In the genomic region with DNA sequence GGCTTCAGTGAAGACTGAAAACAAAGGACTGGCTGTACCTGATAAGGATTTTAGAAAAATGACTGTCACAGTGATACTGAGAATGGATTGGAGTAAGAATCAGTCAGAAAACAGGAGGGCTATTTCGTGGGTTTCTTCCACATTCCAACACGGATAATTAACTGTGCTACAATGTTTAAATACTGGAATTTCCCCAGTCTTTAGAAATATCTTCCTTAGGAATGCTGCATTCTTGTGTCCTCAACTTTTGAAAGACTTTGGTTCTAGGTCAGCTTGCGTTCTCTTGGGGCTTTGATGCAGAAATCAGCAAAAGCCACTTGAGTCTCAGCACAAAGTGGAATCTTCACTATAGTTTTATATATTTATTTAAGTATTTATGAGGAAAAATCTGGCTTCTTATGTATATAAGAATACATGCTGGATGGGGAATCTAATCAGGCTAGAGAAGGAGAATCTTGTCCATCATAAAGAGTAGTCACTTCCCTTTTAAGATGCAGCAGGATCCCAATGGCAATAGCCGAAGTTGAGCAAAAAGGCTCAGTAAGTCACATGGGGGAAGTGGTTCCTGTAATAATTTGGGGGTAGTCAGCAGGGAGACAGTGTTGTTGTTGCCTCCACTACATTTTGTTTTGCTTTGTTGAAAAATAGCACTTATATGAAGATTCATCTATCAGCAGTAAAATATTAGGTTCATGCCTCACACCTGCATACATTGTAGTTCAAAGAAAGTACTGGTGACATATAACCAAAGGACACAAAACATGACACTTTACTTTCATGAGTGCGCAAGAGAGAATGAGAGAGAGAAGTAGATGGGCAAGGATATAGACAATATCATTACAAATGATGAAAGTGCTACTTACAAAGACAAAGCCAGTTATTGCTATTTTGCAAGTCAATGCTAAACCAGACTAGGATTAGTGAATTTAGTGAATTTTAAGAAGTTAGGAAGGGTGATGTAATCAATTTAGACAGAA, we compare ENCODE assay signal across 22 cellular contexts.
DNase-seq lines count a peak whose midpoint lies in the region; ATAC-seq and TF ChIP-seq lines count a peak whose summit lies in the region.
"Had no signal": no experiment of that assay in that cellular context is flagged by ENCODE, and none has a peak within 500 bp of the region (broad histone marks: within the 10 kb centered on the region; RNA-seq: fewer than 3 reads in every experiment).

No MANE protein-coding gene starts in this region.

- POLR2A ChIA-PET in IMR-90 (lab: Charles Lee; ENCODE audit: unreplicated experiment) (interaction anchor here (0.5 kb wide), 1 partner anchor 722 kb away, joined by 4 read pairs; no protein-coding TSS in a partner anchor), SK-N-SH (lab: Yijun Ruan, JAX) (no interaction called here)

- WGBS in IMR-90 (ENCODE audit: extremely low coverage in 2 of 2, insufficient read length in 1 of 2), 2 experiments = no CpG with 5 or more reads among the region's 5 CpGs
- 55% methylated on average over 5 of the region's 5 CpGs for WGBS in SK-N-SH (ENCODE audit: low lambda C conversion rate)

- in situ Hi-C loops in IMR-90 (cut with MboI; ENCODE audit: low sequenced_read_pairs) = no loop called here

- no peak for TF ChIP-seq EP300 in SK-N-SH (IDR thresholded peaks at IDR 0.05; ENCODE audit: borderline replicate concordance in 1 of 2, low read depth in 1 of 2, low read length in 1 of 2)

- ATAC-seq in IMR-90 (ENCODE audit: low read depth) (peak; percentile 19), GM19452 (IDR thresholded peaks at IDR 0.05; ENCODE audit: unreplicated experiment) (no peak), mucosa of descending colon (no peak)
- ATAC-seq: HepG2 had no signal

- no peaks in the 10 kb centered on the region for H3K79me1 ChIP-seq in IMR-90 (ENCODE audit: low read depth in 1 of 2, low read length in 2 of 2)

- no peak overlapping the region for H3K4me3 ChIP-seq in IMR-90 (ENCODE audit: insufficient read depth, low read depth, low read length)
- H3K4me3 ChIP-seq in SJSA1 = no peak overlapping the region
- H3K4me3 ChIP-seq in mucosa of descending colon = no peak overlapping the region
- no peak overlapping the region for H3K4me3 ChIP-seq in SK-N-SH (ENCODE audit: low read depth in 2 of 2, low read length in 1 of 2)
- H3K4me3 ChIP-seq: adrenal gland; BLaER1 treated with 17β-estradiol and CSF1 and Interleukin-3, amounts not matched to agents 10 nM and 100 nM; esophagus squamous epithelium; GM23248; testis had no signal

- intact Hi-C loops in IMR-90 (cut with micrococcal nuclease) (no loop called here), mucosa of descending colon (cut with DNase I, micrococcal nuclease) (no loop called here)

- H3K23ac ChIP-seq in IMR-90 (ENCODE audit: low read depth, low read length) = peak overlapping the region; percentile 71

- no peak for TF ChIP-seq POLR2A in IMR-90 (IDR thresholded peaks at IDR 0.05; ENCODE audit: low read depth, low read length)

- H3K4me2 ChIP-seq in IMR-90 (ENCODE audit: low read depth, low read length) (peak overlapping the region; percentile 2; the same call in 1 of the 2 replicates), SK-N-SH (no peak overlapping the region)

- no peak overlapping the region for H2AFZ ChIP-seq in IMR-90 (replicated peaks; ENCODE audit: low read length, poor library complexity)
- H2AFZ ChIP-seq in SK-N-SH (ENCODE audit: low read depth) = no peak overlapping the region
- H2AFZ ChIP-seq: GM23248 had no signal

- DNase-seq in IMR-90 = peak; percentile 25
- peak in 1 of 2 experiments; percentile 47 for DNase-seq in SJSA1 (ENCODE audit: low read depth in 1 of 2, low spot score in 2 of 2)
- DNase-seq in glomerular visceral epithelial cell (ENCODE audit: extremely low spot score) = peak; percentile 11
- no peak for DNase-seq in mucosa of descending colon
- no peak for DNase-seq in SK-N-SH
- DNase-seq in SK-N-DZ (ENCODE audit: low spot score) = no peak
- DNase-seq: activated CD4-positive, CD25-positive, alpha-beta regulatory T cell treated with anti-CD3 and anti-CD28 coated beads, Interleukin-2, amount 50 U/mL, for 72 hours; DMS 273 treated with DMSO at 0.1 percent for 48 hours; effector CD4-positive, alpha-beta T cell; esophagus squamous epithelium; GM23248; kidney; midbrain; MM.1S; NCI-H2029; retina; T-helper 9 cell; testis had no signal

- H3K9me1 ChIP-seq in IMR-90 (ENCODE audit: insufficient read depth, low read length) = peaks cover 4% of the 10 kb centered on the region; the same call in 1 of the 2 replicates

- peaks cover 2% of the 10 kb centered on the region for H3F3A ChIP-seq in SK-N-SH (replicated peaks; ENCODE audit: insufficient read depth)

- H2BK5ac ChIP-seq in IMR-90 (ENCODE audit: low read depth, low read length, poor library complexity, severe bottlenecking) = peak overlapping the region; percentile 32

- H3K27me3 ChIP-seq in IMR-90 (ENCODE audit: control insufficient read depth, insufficient read depth, low read length) (no peaks in the 10 kb centered on the region), SJSA1 (replicated peaks) (no peaks in the 10 kb centered on the region), SK-N-SH (ENCODE audit: insufficient read depth) (no peaks in the 10 kb centered on the region)
- H3K27me3 ChIP-seq: adrenal gland; BLaER1 treated with 17β-estradiol and CSF1 and Interleukin-3, amounts not matched to agents 10 nM and 100 nM; esophagus squamous epithelium; testis had no signal

- no peaks in the 10 kb centered on the region for H3K9me2 ChIP-seq in SK-N-SH

- no peaks in the 10 kb centered on the region for H4K20me1 ChIP-seq in IMR-90 (ENCODE audit: insufficient read depth, low read length)
- no peaks in the 10 kb centered on the region for H4K20me1 ChIP-seq in SK-N-SH (ENCODE audit: insufficient read depth)
- H4K20me1 ChIP-seq: BLaER1 treated with 17β-estradiol and CSF1 and Interleukin-3, amounts not matched to agents 10 nM and 100 nM had no signal

- peak overlapping the region; percentile 72 for H3K4ac ChIP-seq in IMR-90 (ENCODE audit: low read depth, low read length)

- H3K14ac ChIP-seq in IMR-90 (replicated peaks; ENCODE audit: low read depth, low read length) = peak overlapping the region; percentile 62

- H2BK120ac ChIP-seq in IMR-90 (ENCODE audit: low read depth, low read length) = peak overlapping the region; percentile 82

- peak overlapping the region; percentile 77 for H4K91ac ChIP-seq in IMR-90 (ENCODE audit: insufficient read depth, low read depth, low read length)

- no peak for TF ChIP-seq CTCF in IMR-90 (conservative IDR thresholded peaks at IDR 0.05; ENCODE audit: low read depth, low read length)
- TF ChIP-seq CTCF in mucosa of descending colon (IDR thresholded peaks at IDR 0.05) = no peak
- TF ChIP-seq CTCF in SK-N-SH (IDR thresholded peaks at IDR 0.05) = no peak

- no TSS peak for BruUV-seq in IMR-90 (replicated peaks; lab: Mats Ljungman, UMichigan)

- H3K79me2 ChIP-seq in SK-N-SH (ENCODE audit: insufficient read depth) = no peaks in the 10 kb centered on the region

- H3K9me3 ChIP-seq in IMR-90 (ENCODE audit: control insufficient read depth, insufficient read depth, low read length) (no peaks in the 10 kb centered on the region), SJSA1 (replicated peaks) (no peaks in the 10 kb centered on the region), mucosa of descending colon (no peaks in the 10 kb centered on the region), SK-N-SH (no peaks in the 10 kb centered on the region)
- H3K9me3 ChIP-seq: adrenal gland; BLaER1 treated with 17β-estradiol and CSF1 and Interleukin-3, amounts not matched to agents 10 nM and 100 nM; esophagus squamous epithelium; testis had no signal

- no peak overlapping the region for H3K56ac ChIP-seq in IMR-90 (ENCODE audit: extremely low read depth, insufficient read depth, low read length)

- peak overlapping the region; percentile 68; the same call in 2 of the 3 replicates for H2BK15ac ChIP-seq in IMR-90 (ENCODE audit: low read depth, low read length)

- CTCF ChIA-PET in IMR-90 (lab: Yijun Ruan, JAX) = no interaction called here
- CTCF ChIA-PET in SK-N-SH (lab: Yijun Ruan, JAX) = no interaction called here

- H3K27ac ChIP-seq in IMR-90 (ENCODE audit: insufficient read depth, low read length) = no peak overlapping the region
- H3K27ac ChIP-seq in SJSA1 = peak overlapping the region; percentile 25
- H3K27ac ChIP-seq in SK-N-SH (ENCODE audit: low read depth in 2 of 2, low read length in 1 of 2) = no peak overlapping the region
- H3K27ac ChIP-seq: GM23248, testis had no signal

- dilution Hi-C loops in IMR-90 (cut with HindIII; ENCODE audit: low sequenced_read_pairs, unreplicated experiment) = no loop called here

- H2BK20ac ChIP-seq in IMR-90 (ENCODE audit: low read depth, low read length) = peak overlapping the region; percentile 88

- 0 out of 4 replicates have a peak overlapping the region, but pooled peaks of 1 of the 2 experiments have one; percentile 8 for H4K8ac ChIP-seq in IMR-90 (ENCODE audit: low read depth in 2 of 2, low read length in 2 of 2)

- H4K5ac ChIP-seq in IMR-90 (ENCODE audit: low read depth, low read length) = peak overlapping the region; percentile 62; the same call in 1 of the 2 replicates

- H3K4me1 ChIP-seq in IMR-90 (ENCODE audit: control insufficient read depth, insufficient read depth, low read length) = peaks cover 11% of the 10 kb centered on the region
- H3K4me1 ChIP-seq in SJSA1 (replicated peaks) = peaks cover 65% of the 10 kb centered on the region
- no peaks in the 10 kb centered on the region for H3K4me1 ChIP-seq in mucosa of descending colon (ENCODE audit: low read depth)
- H3K4me1 ChIP-seq in SK-N-SH (ENCODE audit: control insufficient read depth in 1 of 2, insufficient read depth in 2 of 2, low read depth in 1 of 2, low read length in 1 of 2) = peaks cover 0 to 11% of the 10 kb centered on the region in 2 experiments; a peak in 1 of 4 replicates
- H3K4me1 ChIP-seq: adrenal gland, testis had no signal

- H3K36me3 ChIP-seq in IMR-90 (ENCODE audit: control insufficient read depth, insufficient read depth, low read length) (no peaks in the 10 kb centered on the region), SJSA1 (no peaks in the 10 kb centered on the region), mucosa of descending colon (ENCODE audit: low read depth) (no peaks in the 10 kb centered on the region), SK-N-SH (replicated peaks in 1 of 2; ENCODE audit: control insufficient read depth in 1 of 2, insufficient read depth in 2 of 2, low read length in 1 of 2) (no peaks in the 10 kb centered on the region)
- H3K36me3 ChIP-seq: adrenal gland; BLaER1 treated with 17β-estradiol and CSF1 and Interleukin-3, amounts not matched to agents 10 nM and 100 nM; esophagus squamous epithelium had no signal

- peak overlapping the region; percentile 91 for H3K18ac ChIP-seq in IMR-90 (ENCODE audit: low read depth, low read length)

- TF ChIP-seq RAD21 in IMR-90 (IDR thresholded peaks at IDR 0.05; ENCODE audit: low read length) (no peak), SK-N-SH (IDR thresholded peaks at IDR 0.05; ENCODE audit: low read length) (no peak)

- H3K9ac ChIP-seq in IMR-90 (ENCODE audit: low read depth, low read length) = no peak overlapping the region
- H3K9ac ChIP-seq in SK-N-SH = no peak overlapping the region
- H3K9ac ChIP-seq: GM23248 had no signal

- H2AK9ac ChIP-seq in IMR-90 (replicated peaks; ENCODE audit: low read depth, low read length, poor library complexity) = no peak overlapping the region

- peak overlapping the region; percentile 82; the same call in 1 of the 2 replicates for H2AK5ac ChIP-seq in IMR-90 (ENCODE audit: low read depth, low read length)

Comparison
In these comparisons a context has a peak if more than half of its experiments do, and no peak if none do; other contexts are left out.
1. DNase-seq: peak in IMR-90 (single experiment) and glomerular visceral epithelial cell (single experiment); none in mucosa of descending colon (0 of 3), SK-N-SH (single experiment) and SK-N-DZ (single experiment).